8 cellular contexts compared by ENCODE assay signal in genomic region chr7:32942783-32943653, GRCh38. TPM values are rescaled to one million over a fixed set of nuclear protein-coding genes. Genes with fewer than 3 reads are reported as not detected.
DNase-seq lines count a peak whose midpoint lies in the region; ATAC-seq, FAIRE-seq and TF ChIP-seq lines count a peak whose summit lies in the region.

No MANE protein-coding gene starts in this region.

- TF ChIP-seq CTCF in kidney (IDR thresholded peaks at IDR 0.05; ENCODE audit: borderline replicate concordance, extremely low read depth, insufficient read depth), result peak; percentile 44

- no peaks in the 10 kb centered on the region for H3K36me3 ChIP-seq in kidney (ENCODE audit: control insufficient read depth in 1 of 2, insufficient read depth in 2 of 2, low read length in 2 of 2)

- DNase-seq in ACHN (peak; percentile 91), NCI-H2171 treated with DMSO at 0.1 percent for 48 hours (lab: John Stamatoyannopoulos, UW) (peak; percentile 73), cerebellar cortex (ENCODE audit: low spot score) (peak; percentile 69), kidney (peak; percentile 92)
- peak; percentile 11 to 56 (median 36) for DNase-seq in activated CD4-positive, CD25-positive, alpha-beta regulatory T cell (lab: John Stamatoyannopoulos, UW)
- DNase-seq in stimulated activated CD4-positive, alpha-beta T cell treated with anti-CD3 and anti-CD28 coated beads, Interleukin-12 subunit alpha, Interleukin-12 subunit beta, amount 100 ng/mL, for 48 hours (ENCODE audit: low read depth in 2 of 3, low spot score in 1 of 3), result peak; percentile 40 to 66 (median 46)

- in situ Hi-C loops in ACHN (cut with HindIII; ENCODE audit: low pct_ligation_motif_present, low pct_unique_long_range_greater_than_20kb, low sequenced_read_pairs), result no loop called here

- ATAC-seq in GM18511 (IDR thresholded peaks at IDR 0.05; ENCODE audit: unreplicated experiment) (peak; percentile 86), HG03039 (IDR thresholded peaks at IDR 0.05; ENCODE audit: unreplicated experiment) (peak; percentile 84)

- intact Hi-C loops in kidney (cut with DNase I), result no loop called here

- no peak for FAIRE-seq in kidney (lab: Jason Lieb, UNC)

- peaks cover 4 to 7% of the 10 kb centered on the region in 2 donors for H3K4me1 ChIP-seq in kidney (ENCODE audit: control insufficient read depth in 1 of 2, insufficient read depth in 1 of 2, low read depth in 1 of 2, low read length in 2 of 2)

- peak overlapping the region; percentile 70 to 77 for H3K4me3 ChIP-seq in kidney (ENCODE audit: low read length in 2 of 2)

- H3K9me3 ChIP-seq in kidney (ENCODE audit: control insufficient read depth in 1 of 2, low read length in 2 of 2), result peaks cover 4% of the 10 kb centered on the region in 2 donors

- peak overlapping the region; percentile 88 to 92 for H3K27ac ChIP-seq in kidney (ENCODE audit: low read depth in 2 of 2, low read length in 2 of 2)

- peak overlapping the region; percentile 82 to 94 for H3K9ac ChIP-seq in kidney (ENCODE audit: low read length in 2 of 2)

RNA-seq across cellular contexts. Expression of gene FKBP9, which starts 14.2 kb away (rescaled TPM):
- 109 TPM for total RNA-seq in kidney
- 55.1 TPM for polyA plus RNA-seq in kidney (ENCODE audit: insufficient read depth, low read depth, low replicate concordance)

RNA-seq across cellular contexts. Expression of gene KBTBD2, which starts 51.5 kb away (rescaled TPM):
- 34.0 TPM for total RNA-seq in kidney
- 12.1 TPM for polyA plus RNA-seq in kidney (ENCODE audit: insufficient read depth, low read depth, low replicate concordance)

Comparison
In these comparisons a context has a peak if more than half of its experiments do, and no peak if none do; other contexts are left out.
1. Peak in every context shown above with its lines: DNase-seq, ATAC-seq, H3K4me3 ChIP-seq and H3K27ac ChIP-seq.
2. DNase-seq: peak in every context shown above with its lines; median percentile 92 in kidney; 91 in ACHN; 73 in NCI-H2171 treated with DMSO at 0.1 percent for 48 hours; 69 in cerebellar cortex; 46 in stimulated activated CD4-positive, alpha-beta T cell treated with anti-CD3 and anti-CD28 coated beads, Interleukin-12 subunit alpha, Interleukin-12 subunit beta, amount 100 ng/mL, for 48 hours; 36 in activated CD4-positive, CD25-positive, alpha-beta regulatory T cell.